8 cellular contexts compared by ENCODE assay signal in the genomic region with DNA sequence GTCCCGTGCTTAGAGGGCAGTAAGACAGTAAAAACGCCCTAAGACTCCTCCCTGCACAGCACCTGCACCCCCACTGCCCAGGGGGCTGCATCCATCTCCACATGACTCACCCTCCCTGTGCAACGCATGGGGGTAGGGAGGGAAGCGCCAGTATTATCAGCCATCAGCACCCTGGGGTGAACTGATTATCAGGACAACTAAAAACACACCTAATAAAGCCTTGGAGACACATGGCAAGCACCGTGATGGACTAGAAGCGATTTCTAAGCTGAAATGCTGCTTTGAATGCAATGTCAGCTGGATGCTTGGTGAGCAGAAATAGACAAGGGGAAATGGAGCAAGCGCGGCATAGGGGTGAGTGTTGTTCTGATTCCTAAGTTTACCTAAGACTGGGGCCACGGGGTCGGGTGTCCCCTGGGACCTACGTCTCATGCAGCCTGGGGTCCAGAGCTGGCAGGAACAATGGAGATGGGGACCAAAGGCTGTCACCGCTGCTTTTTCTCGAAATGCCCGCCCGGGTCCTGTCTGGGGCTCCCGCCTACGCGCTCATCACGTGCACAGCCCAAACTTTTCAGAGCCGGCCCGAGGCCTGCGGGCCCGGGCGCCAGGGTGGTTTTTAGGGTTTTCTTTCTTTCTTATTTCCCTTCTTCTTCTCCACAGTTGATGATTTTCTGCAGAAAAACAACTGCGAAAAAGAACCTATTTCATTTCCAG. TPM values are rescaled to one million over a fixed set of nuclear protein-coding genes. Genes with fewer than 3 reads are reported as not detected.
DNase-seq lines count a peak whose midpoint lies in the region.

No MANE protein-coding gene starts in this region.

- no peaks in the 10 kb centered on the region for H3K36me3 ChIP-seq in HAP-1 (replicated peaks)
- H3K36me3 ChIP-seq in MG63 = no peaks in the 10 kb centered on the region; the same call in 1 of the 2 replicates

- peak; percentile 81 for DNase-seq in NK-92 treated with Interleukin-12 subunit alpha and Interleukin-12 subunit beta, amount 100 ng/mL, for 24 hours (lab: John Stamatoyannopoulos, UW)
- no peak for DNase-seq in NK-92 (lab: John Stamatoyannopoulos, UW; ENCODE audit: unreplicated experiment)
- DNase-seq in HAP-1 (ENCODE audit: low spot score in 2 of 2) = peak in 1 of 2 experiments; percentile 20
- no peak for DNase-seq in MG63
- peak; percentile 66 for DNase-seq in amniotic epithelial cell (ENCODE audit: low read depth)
- DNase-seq in NCI-H1436 (lab: John Stamatoyannopoulos, UW) = no peak

- peaks cover 32% of the 10 kb centered on the region for H3K4me1 ChIP-seq in HAP-1

- no peaks in the 10 kb centered on the region for H3K9me3 ChIP-seq in HAP-1
- no peaks in the 10 kb centered on the region for H3K9me3 ChIP-seq in MG63

- H3K27me3 ChIP-seq in HAP-1 (ENCODE audit: low read depth) = peaks cover 4% of the 10 kb centered on the region; the same call in 1 of the 2 replicates
- H3K27me3 ChIP-seq in MG63 = no peaks in the 10 kb centered on the region

- H3K4me3 ChIP-seq in HAP-1 = peak overlapping the region; percentile 60
- peak overlapping the region; percentile 87 for H3K4me3 ChIP-seq in MG63
- H3K4me3 ChIP-seq in iPS-11a (ENCODE audit: low read depth, low read length) = peak overlapping the region; percentile 45
- H3K4me3 ChIP-seq in skin epidermis = peak overlapping the region; percentile 37 to 96 (median 81)

- H3K27ac ChIP-seq in skin epidermis = peak overlapping the region in 20 of 21 experiments; percentile 39 to 99 (median 86)

- in situ Hi-C loops in HAP-1 (cut with MboI; ENCODE audit: low sequenced_read_pairs) = loop anchor here (10.0 kb wide), 1 partner anchor 152 kb away; no protein-coding TSS in a partner anchor

RNA-seq across cellular contexts. Expression of gene TNFAIP3, which starts 0.7 kb away (rescaled TPM):
- 0.79 and 2.4 TPM in 2 replicates for total RNA-seq in MG63 (2014; rRNA removed; shearing (Covaris generic); ENCODE audit: low replicate concordance)

Comparison
In these comparisons a context has a peak if more than half of its experiments do, and no peak if none do; other contexts are left out.
1. DNase-seq: peak in NK-92 treated with Interleukin-12 subunit alpha and Interleukin-12 subunit beta, amount 100 ng/mL, for 24 hours (single experiment) and amniotic epithelial cell (single experiment); none in NK-92 (single experiment), MG63 (single experiment) and NCI-H1436 (single experiment).
2. Peak in every context shown above with its lines, with median percentiles within 50 percentile points of each other: H3K4me3 ChIP-seq.